Comparison of ENCODE assay signal across 13 cellular contexts in the genomic region with DNA sequence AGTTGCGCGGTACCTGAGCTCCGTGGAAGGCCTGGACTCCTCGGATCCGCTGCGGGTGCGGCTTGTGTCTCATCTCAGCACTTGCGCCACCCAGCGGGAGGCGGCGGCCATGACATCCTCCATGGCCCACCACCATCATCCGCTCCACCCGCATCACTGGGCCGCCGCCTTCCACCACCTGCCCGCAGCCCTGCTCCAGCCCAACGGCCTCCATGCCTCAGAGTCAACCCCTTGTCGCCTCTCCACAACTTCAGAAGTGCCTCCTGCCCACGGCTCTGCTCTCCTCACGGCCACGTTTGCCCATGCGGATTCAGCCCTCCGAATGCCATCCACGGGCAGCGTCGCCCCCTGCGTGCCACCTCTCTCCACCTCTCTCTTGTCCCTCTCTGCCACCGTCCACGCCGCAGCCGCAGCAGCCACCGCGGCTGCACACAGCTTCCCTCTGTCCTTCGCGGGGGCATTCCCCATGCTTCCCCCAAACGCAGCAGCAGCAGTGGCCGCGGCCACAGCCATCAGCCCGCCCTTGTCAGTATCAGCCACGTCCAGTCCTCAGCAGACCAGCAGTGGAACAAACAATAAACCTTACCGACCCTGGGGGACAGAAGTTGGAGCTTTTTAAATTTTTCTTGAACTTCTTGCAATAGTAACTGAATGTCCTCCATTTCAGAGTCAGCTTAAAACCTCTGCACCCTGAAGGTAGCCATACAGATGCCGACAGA. TPM values are rescaled to one million over a fixed set of nuclear protein-coding genes. Genes with fewer than 3 reads are reported as not detected.
DNase-seq lines count a peak whose midpoint lies in the region; ATAC-seq and TF ChIP-seq lines count a peak whose summit lies in the region.
"Had no signal": no experiment of that assay in that cellular context is flagged by ENCODE, and none has a peak within 500 bp of the region (broad histone marks: within the 10 kb centered on the region; RNA-seq: fewer than 3 reads in every experiment).

No MANE protein-coding gene starts in this region.

- H3K27ac ChIP-seq in OCI-LY7 (ENCODE audit: low read depth, low read length, poor library complexity, severe bottlenecking) = no peak overlapping the region
- no peak overlapping the region for H3K27ac ChIP-seq in foreskin keratinocyte
- H3K27ac ChIP-seq: KMS-11, right lobe of liver had no signal

- H3K27me3 ChIP-seq in foreskin keratinocyte = peaks cover 92% of the 10 kb centered on the region
- H3K27me3 ChIP-seq: right lobe of liver had no signal

- peak; percentile 35 for ATAC-seq in foreskin keratinocyte
- ATAC-seq in activated T-helper 17 cell treated with anti-CD3 and anti-CD28 coated beads, Interleukin-2, amount 50 U/mL, for 72 hours (replicated peaks) = no peak

- H3K27ac Mint-ChIP-seq in activated CD4-positive, alpha-beta memory T cell treated with anti-CD3 and anti-CD28 coated beads for 36 hours = no peak overlapping the region
- no peak overlapping the region for H3K27ac Mint-ChIP-seq in activated CD4-positive, alpha-beta memory T cell treated with anti-CD3 and anti-CD28 coated beads, Interleukin-2, amount 10 ng/mL, durations not matched to agents 7 days and 5 days
- H3K27ac Mint-ChIP-seq in activated T-helper 17 cell treated with anti-CD3 and anti-CD28 coated beads, Interleukin-2, amount 50 U/mL, for 72 hours = no peak overlapping the region

- no peaks in the 10 kb centered on the region for H3K9me2 ChIP-seq in OCI-LY7 (ENCODE audit: insufficient read depth, low read length)

- H3K27me3 Mint-ChIP-seq in activated CD4-positive, alpha-beta memory T cell treated with anti-CD3 and anti-CD28 coated beads for 36 hours = peaks cover 28% of the 10 kb centered on the region
- H3K27me3 Mint-ChIP-seq in activated CD4-positive, alpha-beta memory T cell treated with anti-CD3 and anti-CD28 coated beads, Interleukin-2, amount 10 ng/mL, durations not matched to agents 7 days and 5 days = peaks cover 51% of the 10 kb centered on the region
- peaks cover 24% of the 10 kb centered on the region for H3K27me3 Mint-ChIP-seq in activated T-helper 17 cell treated with anti-CD3 and anti-CD28 coated beads, Interleukin-2, amount 50 U/mL, for 72 hours

- BruUV-seq in OCI-LY7 (replicated peaks; lab: Mats Ljungman, UMichigan) = no TSS peak

- H3K4me3 Mint-ChIP-seq in activated CD4-positive, alpha-beta memory T cell treated with anti-CD3 and anti-CD28 coated beads for 36 hours = no peak overlapping the region
- no peak overlapping the region for H3K4me3 Mint-ChIP-seq in activated CD4-positive, alpha-beta memory T cell treated with anti-CD3 and anti-CD28 coated beads, Interleukin-2, amount 10 ng/mL, durations not matched to agents 7 days and 5 days
- H3K4me3 Mint-ChIP-seq in activated T-helper 17 cell treated with anti-CD3 and anti-CD28 coated beads, Interleukin-2, amount 50 U/mL, for 72 hours = no peak overlapping the region

- no peaks in the 10 kb centered on the region for H3K9me3 Mint-ChIP-seq in activated CD4-positive, alpha-beta memory T cell treated with anti-CD3 and anti-CD28 coated beads for 36 hours
- no peaks in the 10 kb centered on the region for H3K9me3 Mint-ChIP-seq in activated CD4-positive, alpha-beta memory T cell treated with anti-CD3 and anti-CD28 coated beads, Interleukin-2, amount 10 ng/mL, durations not matched to agents 7 days and 5 days
- H3K9me3 Mint-ChIP-seq in activated T-helper 17 cell treated with anti-CD3 and anti-CD28 coated beads, Interleukin-2, amount 50 U/mL, for 72 hours = no peaks in the 10 kb centered on the region

- 0 out of 2 replicates have a peak, but pooled peaks have one; percentile 22 for TF ChIP-seq CTCF in OCI-LY7 (conservative IDR thresholded peaks at IDR 0.05; ENCODE audit: low read length)
- TF ChIP-seq CTCF in foreskin keratinocyte (conservative IDR thresholded peaks at IDR 0.05) = peak; percentile 32

- peak; percentile 16 for DNase-seq in activated CD4-positive, alpha-beta memory T cell treated with anti-CD3 and anti-CD28 coated beads for 36 hours
- DNase-seq in activated CD4-positive, alpha-beta memory T cell treated with anti-CD3 and anti-CD28 coated beads, Interleukin-2, amount 10 ng/mL, durations not matched to agents 7 days and 5 days = no peak
- DNase-seq in OCI-LY7 (ENCODE audit: low spot score) (no peak), foreskin keratinocyte (no peak), NCI-H82 treated with DMSO at 0.1 percent for 48 hours (lab: John Stamatoyannopoulos, UW; ENCODE audit: unreplicated experiment) (no peak)
- peak; percentile 33 for DNase-seq in stimulated activated CD8-positive, alpha-beta memory T cell treated with anti-CD3 and anti-CD28 coated beads, Interleukin-4, amount 100 ng/mL, for 48 hours
- no peak for DNase-seq in stimulated activated naive CD4-positive, alpha-beta T cell (lab: John Stamatoyannopoulos, UW)
- DNase-seq: activated gamma-delta T cell, NCI-H510A treated with DMSO at 0.1 percent for 48 hours, T1000 had no signal

- H2AFZ ChIP-seq in OCI-LY7 (ENCODE audit: low read length) = no peak overlapping the region

- POLR2A ChIA-PET in activated CD4-positive, alpha-beta memory T cell treated with anti-CD3 and anti-CD28 coated beads for 36 hours (lab: Charles Lee) = no interaction called here
- POLR2A ChIA-PET in activated CD4-positive, alpha-beta memory T cell treated with anti-CD3 and anti-CD28 coated beads, Interleukin-2, amount 10 ng/mL, durations not matched to agents 7 days and 5 days (lab: Charles Lee) = interaction anchor here (1.1 kb wide), 1 partner anchor 17 kb away, joined by 3 read pairs; no protein-coding TSS in a partner anchor
- POLR2A ChIA-PET in OCI-LY7 (lab: Charles Lee) = interaction anchor here (1.2 to 2.0 kb wide), 2 partner anchors 21 to 446 kb away, joined by 3 to 7 read pairs; no protein-coding TSS in a partner anchor

- H3K36me3 ChIP-seq in OCI-LY7 (ENCODE audit: insufficient read depth, low read length) = no peaks in the 10 kb centered on the region

- H3K4me3 ChIP-seq in OCI-LY7 (ENCODE audit: low read depth, low read length, poor library complexity, severe bottlenecking) = no peak overlapping the region
- H3K4me3 ChIP-seq: right lobe of liver had no signal

- H3K4me2 ChIP-seq in OCI-LY7 (ENCODE audit: low read length) = no peak overlapping the region
- H3K4me2 ChIP-seq: KMS-11 had no signal

- H3K4me1 Mint-ChIP-seq in activated CD4-positive, alpha-beta memory T cell treated with anti-CD3 and anti-CD28 coated beads for 36 hours (ENCODE audit: low read depth) = peaks cover 3% of the 10 kb centered on the region
- H3K4me1 Mint-ChIP-seq in activated CD4-positive, alpha-beta memory T cell treated with anti-CD3 and anti-CD28 coated beads, Interleukin-2, amount 10 ng/mL, durations not matched to agents 7 days and 5 days = no peaks in the 10 kb centered on the region
- no peaks in the 10 kb centered on the region for H3K4me1 Mint-ChIP-seq in activated T-helper 17 cell treated with anti-CD3 and anti-CD28 coated beads, Interleukin-2, amount 50 U/mL, for 72 hours

- CTCF ChIA-PET in activated CD4-positive, alpha-beta memory T cell treated with anti-CD3 and anti-CD28 coated beads for 36 hours (lab: Charles Lee) = interaction anchor here (1.0 to 4.8 kb wide), 3 partner anchors 197 to 448 kb away, joined by 3 to 18 read pairs (median 3); a partner anchor contains a TSS
- CTCF ChIA-PET in activated CD4-positive, alpha-beta memory T cell treated with anti-CD3 and anti-CD28 coated beads, Interleukin-2, amount 10 ng/mL, durations not matched to agents 7 days and 5 days (lab: Charles Lee) = interaction anchor here (0.6 to 20.5 kb wide), 2 partner anchors 447 to 567 kb away, joined by 3 to 194 read pairs; no protein-coding TSS in a partner anchor
- CTCF ChIA-PET in OCI-LY7 (lab: Charles Lee; ENCODE audit: unreplicated experiment) = no interaction called here

- no peaks in the 10 kb centered on the region for H3K9me3 ChIP-seq in OCI-LY7 (ENCODE audit: low read length)
- H3K9me3 ChIP-seq: right lobe of liver had no signal

- no peaks in the 10 kb centered on the region for H4K20me1 ChIP-seq in OCI-LY7 (ENCODE audit: insufficient read depth, low read length)

- H3K4me1 ChIP-seq in OCI-LY7 (ENCODE audit: insufficient read depth, low read length, poor library complexity, severe bottlenecking) (no peaks in the 10 kb centered on the region), foreskin keratinocyte (no peaks in the 10 kb centered on the region)

- no peaks in the 10 kb centered on the region for H3K36me3 Mint-ChIP-seq in activated CD4-positive, alpha-beta memory T cell treated with anti-CD3 and anti-CD28 coated beads for 36 hours
- H3K36me3 Mint-ChIP-seq in activated CD4-positive, alpha-beta memory T cell treated with anti-CD3 and anti-CD28 coated beads, Interleukin-2, amount 10 ng/mL, durations not matched to agents 7 days and 5 days (ENCODE audit: low read depth) = no peaks in the 10 kb centered on the region
- no peaks in the 10 kb centered on the region for H3K36me3 Mint-ChIP-seq in activated T-helper 17 cell treated with anti-CD3 and anti-CD28 coated beads, Interleukin-2, amount 50 U/mL, for 72 hours (ENCODE audit: low read depth)

- intact Hi-C loops in activated CD4-positive, alpha-beta memory T cell treated with anti-CD3 and anti-CD28 coated beads for 36 hours (cut with micrococcal nuclease) = no loop called here
- intact Hi-C loops in OCI-LY7 (cut with micrococcal nuclease; ENCODE audit: unreplicated experiment) = no loop called here

- H3K79me2 ChIP-seq in OCI-LY7 (ENCODE audit: insufficient read depth, low read depth, low read length) = no peaks in the 10 kb centered on the region

RNA-seq across cellular contexts. Expression of a gene that starts 9.9 kb away (rescaled TPM):
- total RNA-seq in activated CD4-positive, alpha-beta memory T cell treated with anti-CD3 and anti-CD28 coated beads for 36 hours = not detected
- total RNA-seq in activated CD4-positive, alpha-beta memory T cell treated with anti-CD3 and anti-CD28 coated beads, Interleukin-2, amount 10 ng/mL, durations not matched to agents 7 days and 5 days = not detected
- 0.23 and 0.32 TPM in 2 replicates for total RNA-seq in OCI-LY7 (2014; rRNA removed; shearing (Covaris generic))
- total RNA-seq in OCI-LY7 (2022) = 1.3 and 2.0 TPM in 2 replicates
- total RNA-seq in foreskin keratinocyte = not detected in 2 replicates
- polyA plus RNA-seq in foreskin keratinocyte = not detected in 2 replicates
- under 1 TPM in 1 of 2 donors, not detected in 1; 0.09 TPM for total RNA-seq in activated T-helper 17 cell treated with anti-CD3 and anti-CD28 coated beads, Interleukin-2, amount 50 U/mL, for 72 hours

RNA-seq across cellular contexts. Expression of a gene that starts 31.4 kb away (rescaled TPM):
- total RNA-seq in activated CD4-positive, alpha-beta memory T cell treated with anti-CD3 and anti-CD28 coated beads for 36 hours = 10 to 100 TPM; 42.3 to 43.4 TPM
- total RNA-seq in activated CD4-positive, alpha-beta memory T cell treated with anti-CD3 and anti-CD28 coated beads, Interleukin-2, amount 10 ng/mL, durations not matched to agents 7 days and 5 days = 10 to 100 TPM; 45.2 to 49.9 TPM
- 14.8 and 18.1 TPM in 2 replicates for total RNA-seq in OCI-LY7 (2014; rRNA removed; shearing (Covaris generic))
- total RNA-seq in OCI-LY7 (2022) (49.0 and 52.2 TPM in 2 replicates), foreskin keratinocyte (13.0 and 14.7 TPM in 2 replicates)
- 3.6 and 4.9 TPM in 2 replicates for polyA plus RNA-seq in foreskin keratinocyte
- total RNA-seq in activated T-helper 17 cell treated with anti-CD3 and anti-CD28 coated beads, Interleukin-2, amount 50 U/mL, for 72 hours = 10 to 100 TPM; 44.6 to 59.9 TPM

Comparison
In these comparisons a context has a peak if more than half of its experiments do, and no peak if none do; other contexts are left out.
1. DNase-seq: peak in activated CD4-positive, alpha-beta memory T cell treated with anti-CD3 and anti-CD28 coated beads for 36 hours (single experiment) and stimulated activated CD8-positive, alpha-beta memory T cell treated with anti-CD3 and anti-CD28 coated beads, Interleukin-4, amount 100 ng/mL, for 48 hours (single experiment); none in activated CD4-positive, alpha-beta memory T cell treated with anti-CD3 and anti-CD28 coated beads, Interleukin-2, amount 10 ng/mL, durations not matched to agents 7 days and 5 days (single experiment), OCI-LY7 (single experiment), foreskin keratinocyte (0 of 2), NCI-H82 treated with DMSO at 0.1 percent for 48 hours (single experiment) and stimulated activated naive CD4-positive, alpha-beta T cell (0 of 6).